8 cellular contexts compared by ENCODE assay signal in genomic region chr12:66144796-66145754, GRCh38.
A peak's percentile ranks its signal among the peaks of the same experiment; 100 is the strongest.
DNase-seq lines count a peak whose midpoint lies in the region; ATAC-seq and TF ChIP-seq lines count a peak whose summit lies in the region.

No MANE protein-coding gene starts in this region.

- peak; percentile 65 for TF ChIP-seq CTCF in AG10803 (conservative IDR thresholded peaks at IDR 0.05; ENCODE audit: low read length)

- peak; percentile 73 for ATAC-seq in GM21423 (IDR thresholded peaks at IDR 0.05; ENCODE audit: unreplicated experiment)
- no peak for ATAC-seq in HG02642 (IDR thresholded peaks at IDR 0.05; ENCODE audit: poor library complexity, unreplicated experiment)
- no peak for ATAC-seq in GM18517 (IDR thresholded peaks at IDR 0.05; ENCODE audit: unreplicated experiment)

- DNase-seq in AG10803 (ENCODE audit: low read depth) (peak; percentile 77), NCI-H774 (lab: John Stamatoyannopoulos, UW) (peak; percentile 37), amniotic stem cell (lab: John Stamatoyannopoulos, UW) (peak; percentile 62), iPS-NIHi7 (ENCODE audit: extremely low spot score) (peak; percentile 61), stromal cell of bone marrow (ENCODE audit: low read depth) (peak; percentile 47)

- no peak overlapping the region for H3K4me3 ChIP-seq in AG10803 (ENCODE audit: low read length)
